8 cellular contexts compared by ENCODE assay signal in genomic region chr22:31212783-31213626, GRCh38. TPM values are rescaled to one million over a fixed set of nuclear protein-coding genes. Genes with fewer than 3 reads are reported as not detected.
DNase-seq lines count a peak whose midpoint lies in the region; ATAC-seq, FAIRE-seq and TF ChIP-seq lines count a peak whose summit lies in the region.

No MANE protein-coding gene starts in this region.

- H3K4me3 ChIP-seq in OCI-LY7 (ENCODE audit: low read depth, low read length, poor library complexity, severe bottlenecking) (peak overlapping the region; percentile 97), H1 (ENCODE audit: extremely low read depth in 1 of 4, insufficient read depth in 2 of 4, low read depth in 3 of 4, low read length in 4 of 4) (peak overlapping the region; percentile 76 to 96 (median 93)), ovary (peak overlapping the region; percentile 68)

- CTCF ChIA-PET in Calu3 (lab: Charles Lee): interaction anchor here (0.5 to 3.0 kb wide), 9 partner anchors 11 to 79 kb away, joined by 3 to 19 read pairs (median 5); partner anchors contain the start of gene PIK3IP1
- CTCF ChIA-PET in OCI-LY7 (lab: Charles Lee; ENCODE audit: unreplicated experiment): interaction anchor here (0.5 to 2.1 kb wide), 5 partner anchors 14 to 102 kb away, joined by 3 to 8 read pairs (median 5); no protein-coding TSS in a partner anchor
- CTCF ChIA-PET in H1 (lab: Charles Lee; ENCODE audit: partially characterized antibody): interaction anchor here (0.6 to 7.8 kb wide), 23 partner anchors 10 to 758 kb away, joined by 3 to 88 read pairs (median 6); partner anchors contain the start of gene PIK3IP1

- 36% methylated on average over 11 of the region's 11 CpGs; no CpG with 5 or more reads in 1 of the 2 experiments for WGBS in H1 (ENCODE audit: extremely low coverage in 1 of 2, insufficient coverage in 1 of 2, insufficient read length in 1 of 2, insufficient replicate concordance in 2 of 2, low coverage in 1 of 2, low lambda C conversion rate in 2 of 2, missing lambda C conversion rate in 1 of 2), 2 experiments
- WGBS in ovary, 3 donors: 37 to 40% (median 39%) methylated on average over 11 of the region's 11 CpGs

- H3K4ac ChIP-seq in H1 (replicated peaks; ENCODE audit: insufficient read length, low read depth, low read length): no peak overlapping the region

- TF ChIP-seq RAD21 in H1 (IDR thresholded peaks at IDR 0.05 in 1 of 2, conservative IDR thresholded peaks at IDR 0.05 in 1 of 2; ENCODE audit: low read depth in 2 of 2, low read length in 2 of 2): no peak

- H3K18ac ChIP-seq in H1 (ENCODE audit: extremely low read depth, low read length): no peak overlapping the region

- H3K56ac ChIP-seq in H1 (replicated peaks; ENCODE audit: insufficient read length, low read depth, low read length): peak overlapping the region; percentile 82

- H3K9me2 ChIP-seq in OCI-LY7 (ENCODE audit: insufficient read depth, low read length): no peaks in the 10 kb centered on the region

- H3K36me3 ChIP-seq in OCI-LY7 (ENCODE audit: insufficient read depth, low read length) (no peaks in the 10 kb centered on the region), H1 (ENCODE audit: control insufficient read depth in 2 of 4, insufficient read depth in 4 of 4, low read length in 3 of 4) (no peaks in the 10 kb centered on the region; a peak in 1 of 8 replicates), ovary (no peaks in the 10 kb centered on the region)

- no peak overlapping the region for H4K8ac ChIP-seq in H1 (ENCODE audit: extremely low read depth, insufficient read depth, low read length)

- POLR2A ChIA-PET in OCI-LY7 (lab: Charles Lee): interaction anchor here (0.5 to 3.2 kb wide), 13 partner anchors 11 to 440 kb away, joined by 3 to 10 read pairs (median 3); partner anchors contain the start of gene RNF185
- POLR2A ChIA-PET in H1 (lab: Charles Lee; ENCODE audit: partially characterized antibody): interaction anchor here (0.6 to 4.5 kb wide), 20 partner anchors 8 to 134 kb away, joined by 3 to 30 read pairs (median 4); partner anchors contain the start of gene PATZ1

- H3K23ac ChIP-seq in H1 (ENCODE audit: insufficient read length): no peak overlapping the region

- TF ChIP-seq CTCF in Calu3 (IDR thresholded peaks at IDR 0.05; ENCODE audit: unreplicated experiment) (no peak), OCI-LY7 (conservative IDR thresholded peaks at IDR 0.05; ENCODE audit: low read length) (no peak), H1 (IDR thresholded peaks at IDR 0.05; ENCODE audit: control extremely low read depth in 1 of 3, insufficient read depth in 1 of 3, low read depth in 1 of 3, low read length in 3 of 3) (no peak), ovary (IDR thresholded peaks at IDR 0.05) (no peak)

- H3K27me3 Mint-ChIP-seq in Calu3 (ENCODE audit: unreplicated experiment): no peaks in the 10 kb centered on the region

- H4K5ac ChIP-seq in H1 (ENCODE audit: insufficient read length, low read depth, low read length): no peak overlapping the region

- BruUV-seq in Calu3 (replicated peaks; lab: Mats Ljungman, UMichigan) (no TSS peak), OCI-LY7 (replicated peaks; lab: Mats Ljungman, UMichigan) (TSS peak; percentile 35)

- H3K27ac ChIP-seq in OCI-LY7 (ENCODE audit: low read depth, low read length, poor library complexity, severe bottlenecking) (no peak overlapping the region), H1 (ENCODE audit: low read depth, low read length) (no peak overlapping the region), ovary (peak overlapping the region; percentile 35 to 59)

- H3K27me3 ChIP-seq in H1 (replicated peaks in 1 of 4; ENCODE audit: control insufficient read depth in 3 of 4, extremely low read depth in 1 of 4, insufficient read depth in 3 of 4, low read length in 3 of 4) (no peaks in the 10 kb centered on the region), ovary (no peaks in the 10 kb centered on the region)

- no peak overlapping the region for H2BK20ac ChIP-seq in H1 (ENCODE audit: low read length)

- peaks cover 23% of the 10 kb centered on the region for H3K4me1 ChIP-seq in OCI-LY7 (ENCODE audit: insufficient read depth, low read length, poor library complexity, severe bottlenecking)
- H3K4me1 ChIP-seq in H1 (replicated peaks in 1 of 4; ENCODE audit: control insufficient read depth in 3 of 4, insufficient read depth in 4 of 4, low read length in 3 of 4): peaks cover 0 to 7% (median 4%) of the 10 kb centered on the region in 4 experiments; a peak in 5 of 7 replicates
- peaks cover 5% of the 10 kb centered on the region for H3K4me1 ChIP-seq in ovary (ENCODE audit: insufficient read depth)

- DNase-seq in Calu3: no peak
- DNase-seq in OCI-LY7 (ENCODE audit: low spot score): peak; percentile 35
- peak in 1 of 2 experiments; percentile 55 for DNase-seq in H1 (ENCODE audit: low read depth in 1 of 2, low spot score in 2 of 2)
- no peak for DNase-seq in ovary
- no peak for DNase-seq in NCI-H2081 treated with DMSO at 0.1 percent for 48 hours (lab: John Stamatoyannopoulos, UW)
- no peak for DNase-seq in SKM-1 (lab: John Stamatoyannopoulos, UW; ENCODE audit: unreplicated experiment)

- H3K23me2 ChIP-seq in H1 (ENCODE audit: low read depth, low read length): peaks cover 5% of the 10 kb centered on the region; the same call in 1 of the 2 replicates

- peak overlapping the region; percentile 79 to 96 (median 86) for H3K9ac ChIP-seq in H1 (replicated peaks in 1 of 4; ENCODE audit: extremely low read depth in 1 of 4, low read depth in 3 of 4, low read length in 3 of 4)

- intact Hi-C loops in Calu3 (cut with micrococcal nuclease; ENCODE audit: unreplicated experiment): loop anchor here (2.0 kb wide), 1 partner anchor 18 kb away; no protein-coding TSS in a partner anchor
- intact Hi-C loops in OCI-LY7 (cut with micrococcal nuclease; ENCODE audit: unreplicated experiment): loop anchor here (1.0 to 5.0 kb wide), 5 partner anchors 18 to 131 kb away; partner anchors contain the start of genes PIK3IP1 and SMTN
- intact Hi-C loops in ovary (cut with DNase I): no loop called here

- peaks cover 10% of the 10 kb centered on the region for H3K79me1 ChIP-seq in H1 (ENCODE audit: low read depth, low read length)

- TF ChIP-seq POLR2A in H1 (IDR thresholded peaks at IDR 0.05; ENCODE audit: control extremely low read depth in 1 of 2, low read depth in 2 of 2, low read length in 2 of 2) (no peak), ovary (IDR thresholded peaks at IDR 0.05) (no peak)

- H3K4me3 Mint-ChIP-seq in Calu3 (ENCODE audit: low read depth, unreplicated experiment): peak overlapping the region; percentile 85

- no peak for ATAC-seq in GM19023 (IDR thresholded peaks at IDR 0.05; ENCODE audit: unreplicated experiment)
- ATAC-seq in GM18858 (IDR thresholded peaks at IDR 0.05; ENCODE audit: unreplicated experiment): no peak

- H2BK12ac ChIP-seq in H1 (ENCODE audit: low read depth, low read length): no peak overlapping the region

- peak overlapping the region; percentile 99 for H3K4me2 ChIP-seq in OCI-LY7 (ENCODE audit: low read length)
- peak overlapping the region; percentile 84 to 98 for H3K4me2 ChIP-seq in H1 (ENCODE audit: insufficient read depth in 1 of 2, low read depth in 2 of 2, low read length in 2 of 2)

- H3K9me3 Mint-ChIP-seq in Calu3 (ENCODE audit: low read depth, unreplicated experiment): no peaks in the 10 kb centered on the region

- 0 out of 2 replicates have a peak overlapping the region, but pooled peaks have one; percentile 65 for H2AK5ac ChIP-seq in H1 (ENCODE audit: low read depth, low read length)

- H3K79me2 ChIP-seq in OCI-LY7 (ENCODE audit: insufficient read depth, low read depth, low read length): peaks cover 6% of the 10 kb centered on the region; the same call in 1 of the 2 replicates
- peaks cover 0 to 50% of the 10 kb centered on the region in 2 experiments; a peak in 2 of 4 replicates for H3K79me2 ChIP-seq in H1 (ENCODE audit: control insufficient read depth in 1 of 2, insufficient read depth in 2 of 2, low read length in 2 of 2)

- no peak for TF ChIP-seq EP300 in H1 (IDR thresholded peaks at IDR 0.05; ENCODE audit: borderline replicate concordance in 1 of 2, low read depth in 2 of 2, low read length in 2 of 2)
- TF ChIP-seq EP300 in ovary (IDR thresholded peaks at IDR 0.05): no peak

- no peak overlapping the region for H2BK15ac ChIP-seq in H1 (ENCODE audit: low read length)

- H2AFZ ChIP-seq in OCI-LY7 (ENCODE audit: low read length) (peak overlapping the region; percentile 72; the same call in 1 of the 2 replicates), H1 (ENCODE audit: low read length) (no peak overlapping the region)

- peak overlapping the region; percentile 72 for H4K91ac ChIP-seq in H1 (replicated peaks; ENCODE audit: insufficient read length, low read length)

- peak overlapping the region; percentile 41 for H3K27ac Mint-ChIP-seq in Calu3 (ENCODE audit: unreplicated experiment)

- H4K20me1 ChIP-seq in OCI-LY7 (ENCODE audit: insufficient read depth, low read length) (no peaks in the 10 kb centered on the region), H1 (replicated peaks in 1 of 2; ENCODE audit: control insufficient read depth in 1 of 2, insufficient read depth in 2 of 2, low read length in 2 of 2) (no peaks in the 10 kb centered on the region)

- no peak for FAIRE-seq in H1 (lab: Jason Lieb, UNC)

- H2BK120ac ChIP-seq in H1 (replicated peaks; ENCODE audit: low read depth, low read length): no peak overlapping the region

- H3K4me1 Mint-ChIP-seq in Calu3 (ENCODE audit: low read depth, unreplicated experiment): peaks cover 49% of the 10 kb centered on the region

- H2BK5ac ChIP-seq in H1 (ENCODE audit: low read depth, low read length): no peak overlapping the region

- H3K14ac ChIP-seq in H1 (ENCODE audit: insufficient read length): no peak overlapping the region

- peaks cover 18% of the 10 kb centered on the region for H3K36me3 Mint-ChIP-seq in Calu3 (ENCODE audit: insufficient read depth, unreplicated experiment)

- no peaks in the 10 kb centered on the region for H3K9me3 ChIP-seq in OCI-LY7 (ENCODE audit: low read length)
- H3K9me3 ChIP-seq in H1 (ENCODE audit: insufficient read depth in 2 of 2, low read depth in 1 of 2, low read length in 1 of 2): no peaks in the 10 kb centered on the region
- H3K9me3 ChIP-seq in ovary: no peaks in the 10 kb centered on the region

RNA-seq across cellular contexts. Expression of gene LIMK2, which starts 0.9 kb away (rescaled TPM):
- 59.9 and 60.7 TPM in 2 replicates for total RNA-seq in Calu3 (2022)
- 16.2 and 24.8 TPM in 2 replicates for total RNA-seq in OCI-LY7 (2014; rRNA removed; shearing (Covaris generic))
- 23.5 and 24.8 TPM in 2 replicates for total RNA-seq in OCI-LY7 (2022)
- 37.6 and 41.1 TPM in 2 replicates for total RNA-seq in H1 (2021; fragmentation: NEBNext Ultra II Directional; extraction: Animal tissue kit (Norgen Biotek cat#: 25700))
- polyA plus RNA-seq in H1 (2011; rRNA removed): 13.2 and 25.6 TPM in 2 replicates
- 17.9 TPM for polyA plus RNA-seq in H1 (2011; cell fraction: cytosol; rRNA removed)
- polyA plus RNA-seq in H1 (2011; cell fraction: nucleus; rRNA removed): 39.1 TPM
- 32.5 to 35.2 TPM (median 35.1 TPM) in 4 replicates for polyA plus RNA-seq in H1 (2012, experiment 1 of 2)
- polyA plus RNA-seq in H1 (2012, experiment 2 of 2): 22.3 TPM
- 23.1 TPM for polyA plus RNA-seq in H1 (2013, experiment 1 of 2)
- polyA plus RNA-seq in H1 (2013, experiment 2 of 2): 23.2 TPM
- 19.1 and 23.2 TPM in 2 replicates for polyA minus RNA-seq in H1 (2011; rRNA and poly(A)+ RNA removed)
- polyA minus RNA-seq in H1 (2011; cell fraction: cytosol; rRNA and poly(A)+ RNA removed): 19.9 TPM
- 26.2 TPM for polyA minus RNA-seq in H1 (2011; cell fraction: nucleus; rRNA and poly(A)+ RNA removed)
- total RNA-seq in ovary: 10 to 100 TPM; 21.2 to 63.7 (median 36.4) TPM
- 10 to 100 TPM; 19.0 to 23.7 TPM for polyA plus RNA-seq in ovary

RNA-seq across cellular contexts. Expression of gene RNF185, which starts 53.0 kb away (rescaled TPM):
- total RNA-seq in Calu3 (2022) (19.5 and 20.2 TPM in 2 replicates), OCI-LY7 (2022) (17.1 and 19.5 TPM in 2 replicates), ovary (10 to 100 TPM; 17.0 to 39.5 (median 33.2) TPM)
- 14.3 and 17.7 TPM in 2 replicates for total RNA-seq in OCI-LY7 (2014; rRNA removed; shearing (Covaris generic))
- 18.0 and 18.4 TPM in 2 replicates for total RNA-seq in H1 (2021; fragmentation: NEBNext Ultra II Directional; extraction: Animal tissue kit (Norgen Biotek cat#: 25700))
- polyA plus RNA-seq in H1 (2011; rRNA removed) (19.4 and 19.9 TPM in 2 replicates), ovary (10 to 100 TPM; 23.3 to 52.5 TPM)
- 20.5 TPM for polyA plus RNA-seq in H1 (2011; cell fraction: cytosol; rRNA removed)
- polyA plus RNA-seq in H1 (2011; cell fraction: nucleus; rRNA removed): 15.8 TPM
- polyA plus RNA-seq in H1 (2012, experiment 1 of 2): 18.2 to 19.9 TPM (median 18.8 TPM) in 4 replicates
- polyA plus RNA-seq in H1 (2012, experiment 2 of 2): 20.9 TPM
- polyA plus RNA-seq in H1 (2013, experiment 1 of 2): 13.1 TPM
- polyA plus RNA-seq in H1 (2013, experiment 2 of 2): 12.9 TPM
- polyA minus RNA-seq in H1 (2011; rRNA and poly(A)+ RNA removed): 21.1 and 25.8 TPM in 2 replicates
- 10.2 TPM for polyA minus RNA-seq in H1 (2011; cell fraction: cytosol; rRNA and poly(A)+ RNA removed)
- polyA minus RNA-seq in H1 (2011; cell fraction: nucleus; rRNA and poly(A)+ RNA removed): 6.7 TPM

Comparison
In these comparisons a context has a peak if more than half of its experiments do, and no peak if none do; other contexts are left out.
1. H3K27ac ChIP-seq: peak in ovary (2 of 2); none in OCI-LY7 (single experiment) and H1 (single experiment).
2. intact Hi-C loops: an anchor here in Calu3 (2.0 kb wide) and OCI-LY7 (1.0 to 5.0 kb wide); none called in ovary.
3. Peak in every context shown above with its lines, with median percentiles within 50 percentile points of each other: H3K4me3 ChIP-seq.